ENCODE assay signal across 1 cellular context in the genomic region with DNA sequence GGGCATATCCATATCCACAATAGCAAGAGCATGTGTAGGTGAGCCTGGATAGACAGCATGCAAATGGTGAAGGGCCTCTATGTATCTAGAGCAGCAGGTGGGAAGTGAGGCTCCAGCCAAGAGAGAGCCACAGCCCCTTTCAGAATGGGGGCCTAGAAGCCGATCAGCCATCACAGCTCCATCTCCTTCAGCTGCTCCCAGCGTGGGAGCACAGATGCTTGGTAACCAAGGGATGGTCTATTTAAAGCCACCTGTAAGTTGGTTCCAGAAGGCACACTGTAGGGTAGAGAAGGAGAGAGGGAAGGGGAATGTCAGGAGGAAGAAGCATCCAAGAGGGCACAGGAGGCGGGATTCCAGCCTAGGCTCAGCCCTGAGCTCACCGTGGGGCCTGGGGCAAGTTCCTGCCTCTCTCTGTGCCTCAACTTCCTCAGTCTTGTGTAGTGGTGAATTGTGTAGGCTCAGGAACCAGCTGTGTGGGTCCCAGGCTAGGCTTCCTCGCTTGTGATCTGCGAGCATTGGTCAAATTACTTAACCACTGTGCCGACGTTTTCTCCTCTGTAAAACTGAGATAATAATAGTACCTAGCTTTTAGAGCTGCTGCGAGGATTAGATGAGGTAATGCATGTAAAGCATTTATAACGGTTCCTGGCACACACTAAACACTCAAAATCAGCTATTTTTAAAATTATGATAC.
TF ChIP-seq lines count a peak whose summit lies in the region.

No MANE protein-coding gene starts in this region.

TF ChIP-seq in IMR-90, 13 proteins besides CTCF, POLR2A, EP300 and RAD21 (continued from another document):
- TF ChIP-seq, protein P1, sequence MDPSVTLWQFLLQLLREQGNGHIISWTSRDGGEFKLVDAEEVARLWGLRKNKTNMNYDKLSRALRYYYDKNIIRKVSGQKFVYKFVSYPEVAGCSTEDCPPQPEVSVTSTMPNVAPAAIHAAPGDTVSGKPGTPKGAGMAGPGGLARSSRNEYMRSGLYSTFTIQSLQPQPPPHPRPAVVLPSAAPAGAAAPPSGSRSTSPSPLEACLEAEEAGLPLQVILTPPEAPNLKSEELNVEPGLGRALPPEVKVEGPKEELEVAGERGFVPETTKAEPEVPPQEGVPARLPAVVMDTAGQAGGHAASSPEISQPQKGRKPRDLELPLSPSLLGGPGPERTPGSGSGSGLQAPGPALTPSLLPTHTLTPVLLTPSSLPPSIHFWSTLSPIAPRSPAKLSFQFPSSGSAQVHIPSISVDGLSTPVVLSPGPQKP (IDR thresholded peaks at IDR 0.05; ENCODE audit: borderline replicate concordance, low read depth, low read length), result no peak
- no peak for TF ChIP-seq MXI1 (IDR thresholded peaks at IDR 0.05; ENCODE audit: borderline replicate concordance, low read depth, low read length)
- no peak for TF ChIP-seq FOS (IDR thresholded peaks at IDR 0.05; ENCODE audit: low read depth, low read length)
- no peak for TF ChIP-seq BHLHE40 (IDR thresholded peaks at IDR 0.05; ENCODE audit: low read depth, low read length)
- TF ChIP-seq CHD1 (IDR thresholded peaks at IDR 0.05; ENCODE audit: low read depth, low read length), result no peak
- TF ChIP-seq MAZ (IDR thresholded peaks at IDR 0.05; ENCODE audit: borderline replicate concordance, low read depth, low read length), result no peak
- TF ChIP-seq SMC3 (IDR thresholded peaks at IDR 0.05; ENCODE audit: low read depth, low read length), result no peak
- no peak for TF ChIP-seq NFE2L2 (IDR thresholded peaks at IDR 0.05; ENCODE audit: low read depth, low read length)
- TF ChIP-seq, protein P2, sequence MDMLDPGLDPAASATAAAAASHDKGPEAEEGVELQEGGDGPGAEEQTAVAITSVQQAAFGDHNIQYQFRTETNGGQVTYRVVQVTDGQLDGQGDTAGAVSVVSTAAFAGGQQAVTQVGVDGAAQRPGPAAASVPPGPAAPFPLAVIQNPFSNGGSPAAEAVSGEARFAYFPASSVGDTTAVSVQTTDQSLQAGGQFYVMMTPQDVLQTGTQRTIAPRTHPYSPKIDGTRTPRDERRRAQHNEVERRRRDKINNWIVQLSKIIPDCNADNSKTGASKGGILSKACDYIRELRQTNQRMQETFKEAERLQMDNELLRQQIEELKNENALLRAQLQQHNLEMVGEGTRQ (IDR thresholded peaks at IDR 0.05; ENCODE audit: low read depth, low read length), result no peak
